2 cellular contexts compared by ENCODE assay signal in genomic region chr21:8989883-8990325, GRCh38.
TF ChIP-seq lines count a peak whose summit lies in the region.

No MANE protein-coding gene starts in this region.

TF ChIP-seq in SK-N-SH treated with all-trans-retinoic acid at 6 μM for 48 hours, 23 proteins besides CTCF, POLR2A, EP300 and RAD21 (continued from another document):
- TF ChIP-seq ZNF565 (CRISPR knock-in tag; conservative IDR thresholded peaks at IDR 0.05; ENCODE audit: low read depth) (no peak), ISL1 (CRISPR knock-in tag; IDR thresholded peaks at IDR 0.05) (no peak), SNAI2 (CRISPR knock-in tag; IDR thresholded peaks at IDR 0.05) (no peak), ZFP30 (CRISPR knock-in tag; IDR thresholded peaks at IDR 0.05) (no peak), ZFP3 (CRISPR knock-in tag; IDR thresholded peaks at IDR 0.05) (no peak), CREB5 (CRISPR knock-in tag; IDR thresholded peaks at IDR 0.05; ENCODE audit: low read depth) (no peak), TOX (CRISPR knock-in tag; IDR thresholded peaks at IDR 0.05; ENCODE audit: borderline replicate concordance) (no peak), CSRNP3 (CRISPR knock-in tag; IDR thresholded peaks at IDR 0.05) (no peak), CSDC2 (CRISPR knock-in tag; IDR thresholded peaks at IDR 0.05) (no peak), TSHZ2 (CRISPR knock-in tag; IDR thresholded peaks at IDR 0.05) (no peak), POU6F1 (CRISPR knock-in tag; IDR thresholded peaks at IDR 0.05; ENCODE audit: borderline replicate concordance, low read depth) (no peak)

TF ChIP-seq in SK-N-SH, 30 proteins besides CTCF, POLR2A, EP300 and RAD21 (continued from another document):
- no peak for TF ChIP-seq PBX3 (IDR thresholded peaks at IDR 0.05)
- no peak for TF ChIP-seq MXI1 (IDR thresholded peaks at IDR 0.05; ENCODE audit: low read depth, low read length)
- TF ChIP-seq TAF1 (IDR thresholded peaks at IDR 0.05; ENCODE audit: borderline replicate concordance, low read depth, low read length), result no peak
